In genomic region chr17:30316736-30317135, GRCh38 we compare ENCODE assay signal across 24 cellular contexts. TPM values are rescaled to one million over a fixed set of nuclear protein-coding genes. Genes with fewer than 3 reads are reported as not detected.
"Had no signal": no experiment of that assay in that cellular context is flagged by ENCODE, and none has a peak within 500 bp of the region (broad histone marks: within the 10 kb centered on the region; RNA-seq: fewer than 3 reads in every experiment).

No MANE protein-coding gene starts in this region.

- H3K36me3 ChIP-seq: ascending aorta, breast epithelium, prostate gland had no signal

- H3K27me3 Mint-ChIP-seq: dendritic cell treated with granulocyte-macrophage colony-stimulating factor and Interleukin-4, amounts not matched to agents 40 ng/mL and 50 ng/mL, for 4 days had no signal

- H3K9me3 Mint-ChIP-seq: activated naive CD4-positive, alpha-beta T cell treated with anti-CD3 and anti-CD28 coated beads, Interleukin-2, amount 10 ng/mL, durations not matched to agents 7 days and 5 days; dendritic cell treated with granulocyte-macrophage colony-stimulating factor and Interleukin-4, amounts not matched to agents 40 ng/mL and 50 ng/mL, for 4 days; endodermal cell; nephron progenitor cell had no signal

- H3K4me1 Mint-ChIP-seq: activated naive CD4-positive, alpha-beta T cell treated with anti-CD3 and anti-CD28 coated beads, Interleukin-2, amount 10 ng/mL, durations not matched to agents 7 days and 5 days had no signal

- H3K4me3 Mint-ChIP-seq: activated naive CD4-positive, alpha-beta T cell treated with anti-CD3 and anti-CD28 coated beads, Interleukin-2, amount 10 ng/mL, durations not matched to agents 7 days and 5 days; dendritic cell treated with granulocyte-macrophage colony-stimulating factor and Interleukin-4, amounts not matched to agents 40 ng/mL and 50 ng/mL, for 4 days; endodermal cell; nephron progenitor cell had no signal

- DNase-seq: activated CD4-positive, alpha-beta T cell treated with anti-CD3 and anti-CD28 coated beads for 1 hour; activated CD4-positive, alpha-beta T cell treated with anti-CD3 and anti-CD28 coated beads, Interleukin-2, amount 50 U/mL, for 4 hours; activated naive CD4-positive, alpha-beta T cell treated with anti-CD3 and anti-CD28 coated beads, Interleukin-2, amount 10 ng/mL, durations not matched to agents 7 days and 5 days; activated T-cell treated with anti-CD3 and anti-CD28 coated beads for 4 hours; cerebellar nuclear complex; endodermal cell; head of caudate nucleus; kidney glomerular epithelial cell; nephron progenitor cell; occipital lobe; right cardiac atrium; small intestine; stimulated activated CD4-positive, alpha-beta T cell treated with anti-CD3 and anti-CD28 coated beads, Interleukin-4, amount 100 ng/mL, for 4 hours; stimulated activated CD8-positive, alpha-beta memory T cell treated with anti-CD3 and anti-CD28 coated beads, Interleukin-4, amount 100 ng/mL, for 48 hours; stimulated activated naive CD8-positive, alpha-beta T cell treated with anti-CD3 and anti-CD28 coated beads, Interleukin-15, Interleukin-2, amounts not matched to agents 100 U/mL and 50 U/mL, for 24 hours; trophoblast cell had no signal

- H3K36me3 Mint-ChIP-seq: activated naive CD4-positive, alpha-beta T cell treated with anti-CD3 and anti-CD28 coated beads, Interleukin-2, amount 10 ng/mL, durations not matched to agents 7 days and 5 days had no signal

- H3K27ac Mint-ChIP-seq: activated naive CD4-positive, alpha-beta T cell treated with anti-CD3 and anti-CD28 coated beads, Interleukin-2, amount 10 ng/mL, durations not matched to agents 7 days and 5 days; dendritic cell treated with granulocyte-macrophage colony-stimulating factor and Interleukin-4, amounts not matched to agents 40 ng/mL and 50 ng/mL, for 4 days; endodermal cell; nephron progenitor cell had no signal

- H3K27me3 ChIP-seq: ascending aorta, breast epithelium had no signal

- H3K4me1 ChIP-seq: ascending aorta, breast epithelium, prostate gland had no signal

- H3K27ac ChIP-seq: ascending aorta, breast epithelium, prostate gland had no signal

- H3K4me3 ChIP-seq: ascending aorta, breast epithelium, prostate gland had no signal

- ATAC-seq: right cardiac atrium; stimulated activated naive CD8-positive, alpha-beta T cell treated with anti-CD3 and anti-CD28 coated beads, Interleukin-15, Interleukin-2, amounts not matched to agents 100 U/mL and 50 U/mL, for 24 hours had no signal

RNA-seq across cellular contexts. Expression of gene TMIGD1, which starts 17.1 kb away (rescaled TPM):
- total RNA-seq: ascending aorta, endodermal cell, epithelial cell of proximal tubule, frontal cortex, lower leg skin, mesenteric fat pad, occipital lobe, prostate gland, right cardiac atrium had no signal
- polyA plus RNA-seq: right cardiac atrium had no signal
